In genomic region chr12:1093166-1093751, GRCh38 we compare ENCODE assay signal across 8 cellular contexts.
DNase-seq lines count a peak whose midpoint lies in the region; ATAC-seq and TF ChIP-seq lines count a peak whose summit lies in the region.

No MANE protein-coding gene starts in this region.

- no peak overlapping the region for H3K4me3 Mint-ChIP-seq in stimulated activated naive CD8-positive, alpha-beta T cell treated with anti-CD3 and anti-CD28 coated beads, Interleukin-15, amount 100 ng/mL, for 72 hours

- CTCF ChIA-PET in HEK293T (lab: Yijun Ruan, JAX), result interaction anchor here (0.5 to 1.8 kb wide), 20 partner anchors 9 to 343 kb away, joined by 3 to 11 read pairs (median 4); partner anchors contain the start of gene RAD52

- H3K4me1 Mint-ChIP-seq in stimulated activated naive CD8-positive, alpha-beta T cell treated with anti-CD3 and anti-CD28 coated beads, Interleukin-15, amount 100 ng/mL, for 72 hours, result peaks cover 8% of the 10 kb centered on the region

- ATAC-seq in stimulated activated naive CD8-positive, alpha-beta T cell treated with anti-CD3 and anti-CD28 coated beads, Interleukin-15, amount 100 ng/mL, for 72 hours, result peak; percentile 77
- no peak for ATAC-seq in HG02588 (IDR thresholded peaks at IDR 0.05; ENCODE audit: unreplicated experiment)

- no peaks in the 10 kb centered on the region for H3K27me3 Mint-ChIP-seq in stimulated activated naive CD8-positive, alpha-beta T cell treated with anti-CD3 and anti-CD28 coated beads, Interleukin-15, amount 100 ng/mL, for 72 hours

- H3K9me3 Mint-ChIP-seq in stimulated activated naive CD8-positive, alpha-beta T cell treated with anti-CD3 and anti-CD28 coated beads, Interleukin-15, amount 100 ng/mL, for 72 hours, result no peaks in the 10 kb centered on the region

- DNase-seq in DMS153 (lab: John Stamatoyannopoulos, UW), result peak; percentile 38
- DNase-seq in HEK293T (ENCODE audit: extremely low spot score), result peak; percentile 36
- DNase-seq in NCI-H69 (lab: John Stamatoyannopoulos, UW), result peak; percentile 76
- DNase-seq in amniotic stem cell (lab: John Stamatoyannopoulos, UW), result peak; percentile 14
- peak; percentile 46 for DNase-seq in iPS DF 4.7 (ENCODE audit: extremely low read depth, low spot score)
- peak; percentile 28 to 38 for DNase-seq in stimulated activated naive CD8-positive, alpha-beta T cell treated with anti-CD3 and anti-CD28 coated beads, Interleukin-15, amount 100 ng/mL, for 72 hours
- DNase-seq in GM19240 (ENCODE audit: insufficient read length, low spot score), result no peak

- POLR2A ChIA-PET in HEK293T (lab: Yijun Ruan, JAX), result interaction anchor here (1.0 to 1.2 kb wide), 2 partner anchors 144 to 523 kb away, joined by 3 to 11 read pairs; partner anchors contain the start of gene RAD52

- no peak overlapping the region for H3K27ac Mint-ChIP-seq in stimulated activated naive CD8-positive, alpha-beta T cell treated with anti-CD3 and anti-CD28 coated beads, Interleukin-15, amount 100 ng/mL, for 72 hours

TF ChIP-seq in HEK293T, 16 proteins besides CTCF, POLR2A, EP300 and RAD21:
- TF ChIP-seq TARDBP (IDR thresholded peaks at IDR 0.05) (no peak), CTBP1 (IDR thresholded peaks at IDR 0.05; ENCODE audit: borderline replicate concordance) (no peak), FOXA1 (IDR thresholded peaks at IDR 0.05) (no peak), SUZ12 (IDR thresholded peaks at IDR 0.05) (no peak)
